In the genomic region with DNA sequence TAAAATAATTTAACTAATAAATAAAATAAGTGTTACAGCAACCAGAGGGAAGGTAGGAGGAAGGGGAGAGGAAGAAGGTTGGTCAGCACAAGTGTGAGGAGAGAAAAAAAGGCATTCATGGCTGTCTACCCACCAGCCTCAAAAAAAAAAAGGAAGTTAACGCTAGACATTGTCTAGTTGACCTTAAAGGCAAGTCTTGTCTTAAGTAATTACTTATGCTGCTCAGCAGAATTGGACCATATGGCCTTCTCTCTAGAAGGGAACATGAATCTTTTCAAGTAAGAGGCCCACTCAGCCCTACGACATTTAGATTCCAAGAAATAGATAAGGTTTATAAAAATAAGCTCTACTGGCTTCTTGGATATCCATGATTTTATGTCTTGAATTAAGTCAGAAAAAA, we compare ENCODE assay signal across 19 cellular contexts.
DNase-seq lines count a peak whose midpoint lies in the region; ATAC-seq lines count a peak whose summit lies in the region.
"Had no signal": no experiment of that assay in that cellular context is flagged by ENCODE, and none has a peak within 500 bp of the region (broad histone marks: within the 10 kb centered on the region; RNA-seq: fewer than 3 reads in every experiment).

No MANE protein-coding gene starts in this region.

- WGBS in mesenchymal stem cell, result no CpG with 5 or more reads among the region's 2 CpGs

- H3K9me3 Mint-ChIP-seq in stimulated activated naive B cell treated with anti-CD40 and anti-IgM and Interleukin-4, amounts not matched to agents 10 μg/mL and 1 μg/mL and 100 μg/mL, for 72 hours, result no peaks in the 10 kb centered on the region
- H3K9me3 Mint-ChIP-seq: H9 had no signal

- no peak overlapping the region for H2AFZ ChIP-seq in mesenchymal stem cell (ENCODE audit: low read depth, low read length)

- H2BK5ac ChIP-seq in mesenchymal stem cell (ENCODE audit: low read depth, low read length, poor library complexity, severe bottlenecking), result no peak overlapping the region

- no peak overlapping the region for H2BK12ac ChIP-seq in mesenchymal stem cell (ENCODE audit: low read length in 2 of 2)

- no peak for ATAC-seq in stimulated activated naive B cell treated with anti-CD40 and anti-IgM and Interleukin-4, amounts not matched to agents 10 μg/mL and 1 μg/mL and 100 μg/mL, for 72 hours (replicated peaks)
- ATAC-seq in HG03442 (IDR thresholded peaks at IDR 0.05; ENCODE audit: unreplicated experiment), result no peak
- ATAC-seq in GM18517 (IDR thresholded peaks at IDR 0.05; ENCODE audit: unreplicated experiment), result no peak

- no peaks in the 10 kb centered on the region for H3K27me3 ChIP-seq in mesenchymal stem cell (ENCODE audit: control insufficient read depth in 1 of 2, insufficient read depth in 1 of 2, low read length in 2 of 2)
- H3K27me3 ChIP-seq: BLaER1 treated with 17β-estradiol and CSF1 and Interleukin-3, amounts not matched to agents 10 nM and 100 nM; SJCRH30 had no signal

- peaks cover 0 to 4% of the 10 kb centered on the region in 2 donors for H3K4me1 Mint-ChIP-seq in stimulated activated naive B cell treated with anti-CD40 and anti-IgM and Interleukin-4, amounts not matched to agents 10 μg/mL and 1 μg/mL and 100 μg/mL, for 72 hours

- no peak overlapping the region for H3K9ac ChIP-seq in mesenchymal stem cell (ENCODE audit: low read length)
- H3K9ac ChIP-seq: BLaER1 treated with 17β-estradiol and CSF1 and Interleukin-3, amounts not matched to agents 10 nM and 100 nM had no signal

- no peak overlapping the region for H3K18ac ChIP-seq in mesenchymal stem cell (ENCODE audit: low read depth in 1 of 2, low read length in 2 of 2)

- no peaks in the 10 kb centered on the region for H3K4me1 ChIP-seq in mesenchymal stem cell (ENCODE audit: control insufficient read depth, insufficient read depth, low read depth, low read length)
- H3K4me1 ChIP-seq: SJCRH30 had no signal

- in situ Hi-C loops in KBM-7 (cut with MboI; ENCODE audit: low pct_unique_long_range_greater_than_20kb, low sequenced_read_pairs), result no loop called here

- H3K79me1 ChIP-seq in mesenchymal stem cell (replicated peaks; ENCODE audit: low read length, poor library complexity, severe bottlenecking), result no peaks in the 10 kb centered on the region

- H3K27ac ChIP-seq in mesenchymal stem cell (ENCODE audit: low read length, poor library complexity, severe bottlenecking), result no peak overlapping the region
- H3K27ac ChIP-seq: BLaER1 treated with 17β-estradiol and CSF1 and Interleukin-3, amounts not matched to agents 10 nM and 100 nM; SJCRH30 had no signal

- H3K4ac ChIP-seq in mesenchymal stem cell (ENCODE audit: low read depth in 1 of 2, low read length in 2 of 2), result no peak overlapping the region

- H3K9me3 ChIP-seq in mesenchymal stem cell (ENCODE audit: control insufficient read depth, low read length), result no peaks in the 10 kb centered on the region
- H3K9me3 ChIP-seq: BLaER1 treated with 17β-estradiol and CSF1 and Interleukin-3, amounts not matched to agents 10 nM and 100 nM; SJCRH30 had no signal

- no peak overlapping the region for H2BK120ac ChIP-seq in mesenchymal stem cell (ENCODE audit: low read depth, low read length)

- no peaks in the 10 kb centered on the region for H3K27me3 Mint-ChIP-seq in stimulated activated naive B cell treated with anti-CD40 and anti-IgM and Interleukin-4, amounts not matched to agents 10 μg/mL and 1 μg/mL and 100 μg/mL, for 72 hours

- H4K91ac ChIP-seq in mesenchymal stem cell (ENCODE audit: low read length), result no peak overlapping the region

- no peak overlapping the region for H3K14ac ChIP-seq in mesenchymal stem cell (ENCODE audit: low read length in 2 of 2)

- H2BK15ac ChIP-seq in mesenchymal stem cell (ENCODE audit: low read depth, poor library complexity, severe bottlenecking), result no peak overlapping the region

- H3K4me3 ChIP-seq in mesenchymal stem cell (ENCODE audit: insufficient read depth in 1 of 2, low read depth in 1 of 2, low read length in 2 of 2), result no peak overlapping the region
- H3K4me3 ChIP-seq: BLaER1 treated with 17β-estradiol and CSF1 and Interleukin-3, amounts not matched to agents 10 nM and 100 nM; SJCRH30 had no signal

- H4K8ac ChIP-seq in mesenchymal stem cell (ENCODE audit: low read length), result no peak overlapping the region

- no peak overlapping the region for H3K27ac Mint-ChIP-seq in stimulated activated naive B cell treated with anti-CD40 and anti-IgM and Interleukin-4, amounts not matched to agents 10 μg/mL and 1 μg/mL and 100 μg/mL, for 72 hours

- H3K36me3 Mint-ChIP-seq in stimulated activated naive B cell treated with anti-CD40 and anti-IgM and Interleukin-4, amounts not matched to agents 10 μg/mL and 1 μg/mL and 100 μg/mL, for 72 hours, result no peaks in the 10 kb centered on the region

- peak; percentile 26 for DNase-seq in KBM-7
- DNase-seq in NCI-H524 (lab: John Stamatoyannopoulos, UW), result peak; percentile 6 to 71
- DNase-seq in SK-N-DZ (ENCODE audit: low spot score), result peak; percentile 86
- peak; percentile 34 for DNase-seq in mesenchymal stem cell
- no peak for DNase-seq in stimulated activated naive B cell treated with anti-CD40 and anti-IgM and Interleukin-4, amounts not matched to agents 10 μg/mL and 1 μg/mL and 100 μg/mL, for 72 hours
- no peak for DNase-seq in occipital lobe (lab: John Stamatoyannopoulos, UW)
- DNase-seq: DMS79 treated with DMSO at 0.1 percent for 48 hours; H9; NCI-H1092; NCI-H146; NCI-H2029 treated with DMSO at 0.1 percent for 48 hours; NCI-H2171; NCI-H69; NK-92 treated with Interleukin-12 subunit alpha and Interleukin-12 subunit beta, amount 100 ng/mL, for 24 hours; SJCRH30; T-helper 2 cell had no signal

- H3K36me3 ChIP-seq in mesenchymal stem cell (ENCODE audit: control insufficient read depth in 1 of 2, insufficient read depth in 2 of 2, low read depth in 1 of 2, low read length in 2 of 2), result no peaks in the 10 kb centered on the region
- H3K36me3 ChIP-seq: BLaER1 treated with 17β-estradiol and CSF1 and Interleukin-3, amounts not matched to agents 10 nM and 100 nM; SJCRH30 had no signal

- no peak overlapping the region for H2AK5ac ChIP-seq in mesenchymal stem cell (ENCODE audit: low read length, severe bottlenecking)

- H3K4me2 ChIP-seq in mesenchymal stem cell (ENCODE audit: low read length, poor library complexity, severe bottlenecking), result no peak overlapping the region

- H3K4me3 Mint-ChIP-seq in stimulated activated naive B cell treated with anti-CD40 and anti-IgM and Interleukin-4, amounts not matched to agents 10 μg/mL and 1 μg/mL and 100 μg/mL, for 72 hours, result no peak overlapping the region
- H3K4me3 Mint-ChIP-seq: H9 had no signal

- H3K23ac ChIP-seq in mesenchymal stem cell (ENCODE audit: low read length in 2 of 2), result no peak overlapping the region

Comparison
In these comparisons a context has a peak if more than half of its experiments do, and no peak if none do; other contexts are left out.
1. DNase-seq: peak in KBM-7 (single experiment), NCI-H524 (2 of 2), SK-N-DZ (single experiment) and mesenchymal stem cell (single experiment); none in stimulated activated naive B cell treated with anti-CD40 and anti-IgM and Interleukin-4, amounts not matched to agents 10 μg/mL and 1 μg/mL and 100 μg/mL, for 72 hours (single experiment) and occipital lobe (single experiment).